14 cellular contexts compared by ENCODE assay signal in genomic region chr6:166620478-166621113, GRCh38. TPM values are rescaled to one million over a fixed set of nuclear protein-coding genes. Genes with fewer than 3 reads are reported as not detected.
DNase-seq lines count a peak whose midpoint lies in the region; ATAC-seq and TF ChIP-seq lines count a peak whose summit lies in the region.
"Had no signal": no experiment of that assay in that cellular context is flagged by ENCODE, and none has a peak within 500 bp of the region (broad histone marks: within the 10 kb centered on the region; RNA-seq: fewer than 3 reads in every experiment).

No MANE protein-coding gene starts in this region.

- no peak overlapping the region for H3K27ac Mint-ChIP-seq in stimulated activated naive CD8-positive, alpha-beta T cell treated with anti-CD3 and anti-CD28 coated beads, Interleukin-15, amount 100 ng/mL, for 72 hours
- H3K27ac Mint-ChIP-seq: activated naive CD4-positive, alpha-beta T cell treated with anti-CD3 and anti-CD28 coated beads, Interleukin-2, amount 50 U/mL, for 24 hours; IgD-negative memory B cell; natural killer cell had no signal

- H3K27me3 ChIP-seq in left lung (no peaks in the 10 kb centered on the region), stomach smooth muscle (ENCODE audit: control insufficient read depth in 1 of 2, insufficient read depth in 2 of 2, low read length in 2 of 2) (no peaks in the 10 kb centered on the region)

- H3K9me3 ChIP-seq in left lung (no peaks in the 10 kb centered on the region), stomach smooth muscle (ENCODE audit: control insufficient read depth in 2 of 2, low read length in 2 of 2) (no peaks in the 10 kb centered on the region)

- no peak overlapping the region for H3K4me3 Mint-ChIP-seq in stimulated activated naive CD8-positive, alpha-beta T cell treated with anti-CD3 and anti-CD28 coated beads, Interleukin-15, amount 100 ng/mL, for 72 hours
- H3K4me3 Mint-ChIP-seq: activated naive CD4-positive, alpha-beta T cell treated with anti-CD3 and anti-CD28 coated beads, Interleukin-2, amount 50 U/mL, for 24 hours; natural killer cell had no signal

- H3K4me3 ChIP-seq in left lung (no peak overlapping the region), stomach smooth muscle (ENCODE audit: low read length in 2 of 2) (peak overlapping the region in 1 of 2 donors; percentile 8)

- H3K27ac ChIP-seq in left lung (peak overlapping the region; percentile 66 to 74), stomach smooth muscle (ENCODE audit: low read length) (peak overlapping the region; percentile 60)

- peak overlapping the region in 1 of 2 donors; percentile 26 for H3K9ac ChIP-seq in stomach smooth muscle (ENCODE audit: low read length in 2 of 2)

- DNase-seq in RPMI8226: peak; percentile 38
- DNase-seq in cerebellum (ENCODE audit: low spot score): peak; percentile 48
- DNase-seq in left lung: no peak
- no peak for DNase-seq in effector CD8-positive, alpha-beta T cell (lab: John Stamatoyannopoulos, UW)
- no peak for DNase-seq in stimulated activated naive CD8-positive, alpha-beta T cell treated with anti-CD3 and anti-CD28 coated beads, Interleukin-15, amount 100 ng/mL, for 72 hours
- DNase-seq in germinal center (ENCODE audit: low spot score): no peak
- DNase-seq: activated CD4-positive, alpha-beta T cell treated with anti-CD3 and anti-CD28 coated beads, Interleukin-2, amount 50 U/mL, for 4 hours; natural killer cell; NCI-H187 treated with DMSO at 0.1 percent for 48 hours; NK-92 treated with Interleukin-12 subunit alpha and Interleukin-12 subunit beta, amount 100 ng/mL, for 24 hours had no signal

- H3K27me3 Mint-ChIP-seq in stimulated activated naive CD8-positive, alpha-beta T cell treated with anti-CD3 and anti-CD28 coated beads, Interleukin-15, amount 100 ng/mL, for 72 hours: peaks cover 24% of the 10 kb centered on the region
- H3K27me3 Mint-ChIP-seq: activated naive CD4-positive, alpha-beta T cell treated with anti-CD3 and anti-CD28 coated beads, Interleukin-2, amount 50 U/mL, for 24 hours had no signal

- TF ChIP-seq CTCF in left lung (IDR thresholded peaks at IDR 0.05): no peak

- no peak for ATAC-seq in left lung
- no peak for ATAC-seq in stimulated activated naive CD8-positive, alpha-beta T cell treated with anti-CD3 and anti-CD28 coated beads, Interleukin-15, amount 100 ng/mL, for 72 hours
- no peak for ATAC-seq in GM18868 (IDR thresholded peaks at IDR 0.05; ENCODE audit: unreplicated experiment)
- ATAC-seq: natural killer cell had no signal

- peaks cover 29 to 89% of the 10 kb centered on the region in 2 donors for H3K4me1 ChIP-seq in left lung
- peaks cover 27% of the 10 kb centered on the region for H3K4me1 ChIP-seq in stomach smooth muscle (ENCODE audit: control insufficient read depth, insufficient read depth, low read length)

- peaks cover 6% of the 10 kb centered on the region for H3K4me1 Mint-ChIP-seq in stimulated activated naive CD8-positive, alpha-beta T cell treated with anti-CD3 and anti-CD28 coated beads, Interleukin-15, amount 100 ng/mL, for 72 hours
- H3K4me1 Mint-ChIP-seq: IgD-negative memory B cell, natural killer cell had no signal

- no peaks in the 10 kb centered on the region for H3K9me3 Mint-ChIP-seq in stimulated activated naive CD8-positive, alpha-beta T cell treated with anti-CD3 and anti-CD28 coated beads, Interleukin-15, amount 100 ng/mL, for 72 hours
- H3K9me3 Mint-ChIP-seq: activated naive CD4-positive, alpha-beta T cell treated with anti-CD3 and anti-CD28 coated beads, Interleukin-2, amount 50 U/mL, for 24 hours; IgD-negative memory B cell; natural killer cell had no signal

- H3K36me3 ChIP-seq in left lung (peaks cover 0 to 21% of the 10 kb centered on the region in 2 donors), stomach smooth muscle (ENCODE audit: control insufficient read depth in 2 of 2, insufficient read depth in 2 of 2, low read length in 2 of 2) (no peaks in the 10 kb centered on the region)

- intact Hi-C loops in left lung (cut with DNase I): no loop called here

RNA-seq across cellular contexts. Expression of gene RPS6KA2, which starts 6.5 kb away (rescaled TPM):
- total RNA-seq in cerebellum (16.2 TPM), left lung (100 to 1,000 TPM; 126 to 160 TPM)

RNA-seq across cellular contexts. Expression of gene RAMACL, which starts 34.1 kb away (rescaled TPM):
- total RNA-seq in cerebellum (3.5 TPM), left lung (1 to 10 TPM; 3.2 to 6.0 TPM)

Comparison
In these comparisons a context has a peak if more than half of its experiments do, and no peak if none do; other contexts are left out.
1. DNase-seq: peak in RPMI8226 (single experiment) and cerebellum (single experiment); none in left lung (0 of 2), effector CD8-positive, alpha-beta T cell (single experiment), stimulated activated naive CD8-positive, alpha-beta T cell treated with anti-CD3 and anti-CD28 coated beads, Interleukin-15, amount 100 ng/mL, for 72 hours (0 of 2) and germinal center (single experiment).